ENCODE assay signal across 11 cellular contexts in the genomic region with DNA sequence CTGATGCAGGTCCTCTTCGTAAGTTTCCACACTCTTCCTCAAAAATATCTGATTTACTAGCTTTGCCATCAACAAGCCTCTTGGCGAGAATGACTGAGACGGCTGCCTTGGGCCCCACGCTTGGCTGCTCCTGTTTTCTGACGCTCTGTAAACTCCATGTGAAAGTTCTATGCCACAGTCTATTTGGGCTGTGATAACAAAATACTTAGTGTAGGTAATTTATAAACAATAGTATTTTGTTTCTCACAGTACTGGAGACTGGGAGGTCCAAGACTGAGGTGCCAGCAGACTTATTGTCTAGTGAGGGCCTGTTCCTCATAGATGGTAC.
A peak's percentile ranks its signal among the peaks of the same experiment; 100 is the strongest.
DNase-seq lines count a peak whose midpoint lies in the region; ATAC-seq and TF ChIP-seq lines count a peak whose summit lies in the region.
"Had no signal": no experiment of that assay in that cellular context is flagged by ENCODE, and none has a peak within 500 bp of the region (broad histone marks: within the 10 kb centered on the region; RNA-seq: fewer than 3 reads in every experiment).

No MANE protein-coding gene starts in this region.

- H3K27me3 Mint-ChIP-seq in CD4-positive, alpha-beta T cell, result no peaks in the 10 kb centered on the region
- H3K27me3 Mint-ChIP-seq in immature natural killer cell (ENCODE audit: low read depth in 3 of 3) (peaks cover 6 to 21% (median 10%) of the 10 kb centered on the region in 3 donors), Calu3 (ENCODE audit: unreplicated experiment) (no peaks in the 10 kb centered on the region)

- intact Hi-C loops in CD4-positive, alpha-beta T cell (cut with DNase I, micrococcal nuclease), result no loop called here
- intact Hi-C loops in Calu3 (cut with micrococcal nuclease; ENCODE audit: unreplicated experiment), result no loop called here

- no peak for TF ChIP-seq CTCF in CD4-positive, alpha-beta T cell (IDR thresholded peaks at IDR 0.05)
- TF ChIP-seq CTCF in GM10248 (IDR thresholded peaks at IDR 0.05; ENCODE audit: control extremely low read depth, extremely low read depth, low read depth, missing control alignments) (no peak), RWPE1 (conservative IDR thresholded peaks at IDR 0.05; ENCODE audit: low read depth) (no peak), Calu3 (IDR thresholded peaks at IDR 0.05; ENCODE audit: unreplicated experiment) (no peak)

- no peak for ATAC-seq in CD4-positive, alpha-beta T cell (ENCODE audit: poor library complexity)
- ATAC-seq in GM19455 (IDR thresholded peaks at IDR 0.05; ENCODE audit: unreplicated experiment) (peak; percentile 35), HG03066 (IDR thresholded peaks at IDR 0.05; ENCODE audit: low read depth, unreplicated experiment) (peak; percentile 21)

- no peak overlapping the region for H3K4me3 Mint-ChIP-seq in CD4-positive, alpha-beta T cell
- H3K4me3 Mint-ChIP-seq in immature natural killer cell (no peak overlapping the region), Calu3 (ENCODE audit: low read depth, unreplicated experiment) (no peak overlapping the region)

- no peaks in the 10 kb centered on the region for H3K9me3 ChIP-seq in CD4-positive, alpha-beta T cell (ENCODE audit: control insufficient read depth, low read length)
- H3K9me3 ChIP-seq: pancreas had no signal

- peaks cover 100% of the 10 kb centered on the region for H3K36me3 Mint-ChIP-seq in CD4-positive, alpha-beta T cell (ENCODE audit: low read depth)
- H3K36me3 Mint-ChIP-seq in immature natural killer cell (peaks cover 37 to 85% (median 68%) of the 10 kb centered on the region in 3 donors), Calu3 (ENCODE audit: insufficient read depth, unreplicated experiment) (no peaks in the 10 kb centered on the region)

- H3K4me1 Mint-ChIP-seq in CD4-positive, alpha-beta T cell (ENCODE audit: low read depth), result peaks cover 2% of the 10 kb centered on the region
- H3K4me1 Mint-ChIP-seq in immature natural killer cell (peaks cover 9% of the 10 kb centered on the region in 2 donors), Calu3 (ENCODE audit: low read depth, unreplicated experiment) (no peaks in the 10 kb centered on the region)

- POLR2A ChIA-PET in CD4-positive, alpha-beta T cell (lab: Charles Lee), result interaction anchor here (1.5 kb wide), 1 partner anchor 126 kb away, joined by 7 read pairs; no protein-coding TSS in a partner anchor
- POLR2A ChIA-PET in GM10248 (lab: Yijun Ruan, JAX), result interaction anchor here (0.6 kb wide), 1 partner anchor 109 kb away, joined by 3 read pairs; no protein-coding TSS in a partner anchor
- POLR2A ChIA-PET in RWPE1 (lab: Yijun Ruan, JAX; ENCODE audit: low non-redundant PET), result no interaction called here

- no peak overlapping the region for H3K27ac ChIP-seq in CD4-positive, alpha-beta T cell (ENCODE audit: low read depth, low read length)
- H3K27ac ChIP-seq in RWPE1, result no peak overlapping the region

- H3K9me3 Mint-ChIP-seq in CD4-positive, alpha-beta T cell, result no peaks in the 10 kb centered on the region
- H3K9me3 Mint-ChIP-seq in immature natural killer cell (peaks cover 0 to 4% (median 0%) of the 10 kb centered on the region in 6 donors), Calu3 (ENCODE audit: low read depth, unreplicated experiment) (no peaks in the 10 kb centered on the region)

- peak overlapping the region; percentile 56 for H3K27ac Mint-ChIP-seq in CD4-positive, alpha-beta T cell
- H3K27ac Mint-ChIP-seq in immature natural killer cell, result peak overlapping the region in 5 of 6 donors; percentile 25 to 73 (median 57)
- H3K27ac Mint-ChIP-seq in Calu3 (ENCODE audit: unreplicated experiment), result no peak overlapping the region
- H3K27ac Mint-ChIP-seq: activated T-helper 2 cell treated with anti-CD3 and anti-CD28 coated beads, Interferon-gamma antibody, Interleukin-2, Interleukin-4, amounts not matched to agents 10 μg/mL and 5 μg/mL and 100 μg/mL, durations not matched to agents 14 hours and 24 hours and 36 hours had no signal

- no peak for DNase-seq in CD4-positive, alpha-beta T cell
- DNase-seq in immature natural killer cell (no peak), GM10248 (ENCODE audit: extremely low spot score) (no peak), RWPE1 (ENCODE audit: low spot score) (no peak), Calu3 (no peak), DMS53 treated with DMSO at 0.1 percent for 48 hours (lab: John Stamatoyannopoulos, UW; ENCODE audit: unreplicated experiment) (no peak)
- DNase-seq: T1000 had no signal

- CTCF ChIA-PET in CD4-positive, alpha-beta T cell (lab: Charles Lee), result no interaction called here
- CTCF ChIA-PET in GM10248 (lab: Yijun Ruan, JAX), result interaction anchor here (0.9 to 2.1 kb wide), 3 partner anchors 10 to 127 kb away, joined by 3 to 7 read pairs (median 3); no protein-coding TSS in a partner anchor
- CTCF ChIA-PET in RWPE1 (lab: Yijun Ruan, JAX), result interaction anchor here (0.8 to 1.0 kb wide), 2 partner anchors 241 to 1853 kb away, joined by 3 to 4 read pairs; no protein-coding TSS in a partner anchor
- CTCF ChIA-PET in Calu3 (lab: Charles Lee), result no interaction called here

- no TSS peak for BruUV-seq in Calu3 (replicated peaks; lab: Mats Ljungman, UMichigan)

- H3K27me3 ChIP-seq in CD4-positive, alpha-beta T cell (ENCODE audit: control insufficient read depth, insufficient read depth, low read length), result no peaks in the 10 kb centered on the region
- H3K27me3 ChIP-seq: pancreas had no signal

Comparison
In these comparisons a context has a peak if more than half of its experiments do, and no peak if none do; other contexts are left out.
1. CTCF ChIA-PET loops: an anchor here in GM10248 (0.9 to 2.1 kb wide) and RWPE1 (0.8 to 1.0 kb wide); none called in CD4-positive, alpha-beta T cell and Calu3.